Comparison of ENCODE assay signal across 10 cellular contexts in the genomic region with DNA sequence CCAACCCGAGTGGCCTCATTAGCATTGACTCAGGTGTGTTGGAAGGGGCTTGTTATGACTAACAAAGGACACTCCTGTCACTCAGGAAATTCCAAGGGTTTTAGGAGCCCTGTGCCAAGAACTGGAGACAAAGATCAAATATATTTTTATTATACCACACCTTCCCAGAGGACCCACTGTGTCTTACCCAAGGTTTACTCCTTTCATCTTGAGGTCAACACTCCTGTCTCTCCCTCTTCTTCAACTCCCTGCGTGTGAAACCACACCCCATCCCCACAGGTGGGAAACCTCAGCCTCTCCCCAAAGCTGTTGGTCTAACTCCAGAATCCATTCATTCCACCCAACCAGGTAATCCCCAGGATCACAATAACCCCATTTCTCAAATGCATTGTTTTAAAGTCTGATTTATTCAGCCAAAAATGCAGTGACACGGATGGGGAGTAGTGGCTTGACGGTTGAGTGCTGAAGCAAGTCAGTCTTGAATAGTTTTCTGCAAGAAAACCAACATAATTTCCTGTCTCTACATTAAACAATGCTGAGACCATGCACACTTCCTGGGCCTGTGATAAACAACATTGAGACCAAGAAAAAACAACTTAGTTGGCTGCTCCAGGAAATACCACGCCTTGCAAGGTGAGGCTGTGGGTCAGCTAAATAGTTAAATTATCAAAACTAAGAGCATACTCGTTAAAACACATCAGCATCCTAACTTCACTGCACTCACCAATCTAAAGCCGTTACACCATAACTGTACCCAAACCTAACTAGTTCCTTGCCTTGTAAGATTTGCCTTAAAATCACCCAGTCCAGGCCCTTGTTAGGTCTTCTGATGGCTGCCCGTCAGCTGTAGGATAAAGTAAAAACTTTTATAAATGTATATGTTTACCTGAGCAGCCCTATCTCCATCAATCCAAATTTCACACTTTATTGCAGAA. TPM values are rescaled to one million over a fixed set of nuclear protein-coding genes. Genes with fewer than 3 reads are reported as not detected.
A peak's percentile ranks its signal among the peaks of the same experiment; 100 is the strongest.
DNase-seq lines count a peak whose midpoint lies in the region; ATAC-seq, FAIRE-seq and TF ChIP-seq lines count a peak whose summit lies in the region.
"Had no signal": no experiment of that assay in that cellular context is flagged by ENCODE, and none has a peak within 500 bp of the region (broad histone marks: within the 10 kb centered on the region; RNA-seq: fewer than 3 reads in every experiment).

No MANE protein-coding gene starts in this region.

- H3K27ac ChIP-seq in Peyer's patch, result peak overlapping the region in 3 of 4 donors; percentile 13 to 73 (median 40)
- no peak overlapping the region for H3K27ac ChIP-seq in esophagus muscularis mucosa (replicated peaks in 1 of 4)
- H3K27ac ChIP-seq: thyroid gland had no signal

- H3K27me3 ChIP-seq in Peyer's patch (no peaks in the 10 kb centered on the region), esophagus muscularis mucosa (no peaks in the 10 kb centered on the region)
- H3K27me3 ChIP-seq: thyroid gland had no signal

- H3K36me3 ChIP-seq in Peyer's patch (no peaks in the 10 kb centered on the region), esophagus muscularis mucosa (no peaks in the 10 kb centered on the region)
- H3K36me3 ChIP-seq: thyroid gland had no signal

- WGBS in esophagus muscularis mucosa, result 62% methylated on average over 8 of the region's 8 CpGs

- in situ Hi-C loops in ACHN (cut with HindIII; ENCODE audit: low pct_ligation_motif_present, low pct_unique_long_range_greater_than_20kb, low sequenced_read_pairs), result no loop called here

- ATAC-seq in GM19351 (IDR thresholded peaks at IDR 0.05; ENCODE audit: unreplicated experiment) (peak; percentile 58), HG02798 (IDR thresholded peaks at IDR 0.05; ENCODE audit: poor library complexity, unreplicated experiment) (no peak)

- TF ChIP-seq CTCF in Peyer's patch (IDR thresholded peaks at IDR 0.05), result no peak
- TF ChIP-seq CTCF in esophagus muscularis mucosa (IDR thresholded peaks at IDR 0.05), result no peak

- H3K4me3 ChIP-seq in Peyer's patch (no peak overlapping the region), esophagus muscularis mucosa (no peak overlapping the region)
- H3K4me3 ChIP-seq: thyroid gland had no signal

- H3K4me1 ChIP-seq in Peyer's patch (peaks cover 0 to 16% (median 8%) of the 10 kb centered on the region in 4 donors), esophagus muscularis mucosa (peaks cover 0 to 1% (median 0%) of the 10 kb centered on the region in 4 donors)

- no peak for FAIRE-seq in H54 (lab: Jason Lieb, UNC)

- intact Hi-C loops in esophagus muscularis mucosa (cut with DNase I), result no loop called here

- TF ChIP-seq EP300 in esophagus muscularis mucosa (IDR thresholded peaks at IDR 0.05), result no peak

- DNase-seq in ACHN (peak; percentile 27), Peyer's patch (peak in 1 of 3 donors; percentile 24), esophagus muscularis mucosa (ENCODE audit: extremely low spot score) (peak; percentile 75), H54 (ENCODE audit: insufficient read length, low spot score) (no peak), DMS53 treated with DMSO at 0.1 percent for 48 hours (lab: John Stamatoyannopoulos, UW; ENCODE audit: unreplicated experiment) (no peak), NCI-H510A (lab: John Stamatoyannopoulos, UW) (no peak)
- DNase-seq: foreskin fibroblast had no signal

- TF ChIP-seq POLR2A in Peyer's patch (IDR thresholded peaks at IDR 0.05) (no peak), esophagus muscularis mucosa (IDR thresholded peaks at IDR 0.05; ENCODE audit: low read depth) (no peak), H54 (IDR thresholded peaks at IDR 0.05; ENCODE audit: low read depth, low read length) (no peak)

- H3K9me3 ChIP-seq in Peyer's patch (no peaks in the 10 kb centered on the region), esophagus muscularis mucosa (peaks cover 0 to 3% (median 0%) of the 10 kb centered on the region in 4 donors)
- H3K9me3 ChIP-seq: thyroid gland had no signal

RNA-seq across cellular contexts. Expression of a gene that starts 38.5 kb away (rescaled TPM):
- 10 to 100 TPM; 26.4 to 53.8 (median 48.3) TPM for total RNA-seq in Peyer's patch
- total RNA-seq in esophagus muscularis mucosa, result 10 to 100 TPM; 12.5 to 25.2 (median 19.2) TPM

Comparison
In these comparisons a context has a peak if more than half of its experiments do, and no peak if none do; other contexts are left out.
1. DNase-seq: peak in ACHN (single experiment) and esophagus muscularis mucosa (single experiment); none in H54 (single experiment), DMS53 treated with DMSO at 0.1 percent for 48 hours (single experiment) and NCI-H510A (single experiment).
2. H3K27ac ChIP-seq: peak in Peyer's patch (3 of 4); none in esophagus muscularis mucosa (0 of 4).